1 cellular context compared by ENCODE assay signal in the genomic region with DNA sequence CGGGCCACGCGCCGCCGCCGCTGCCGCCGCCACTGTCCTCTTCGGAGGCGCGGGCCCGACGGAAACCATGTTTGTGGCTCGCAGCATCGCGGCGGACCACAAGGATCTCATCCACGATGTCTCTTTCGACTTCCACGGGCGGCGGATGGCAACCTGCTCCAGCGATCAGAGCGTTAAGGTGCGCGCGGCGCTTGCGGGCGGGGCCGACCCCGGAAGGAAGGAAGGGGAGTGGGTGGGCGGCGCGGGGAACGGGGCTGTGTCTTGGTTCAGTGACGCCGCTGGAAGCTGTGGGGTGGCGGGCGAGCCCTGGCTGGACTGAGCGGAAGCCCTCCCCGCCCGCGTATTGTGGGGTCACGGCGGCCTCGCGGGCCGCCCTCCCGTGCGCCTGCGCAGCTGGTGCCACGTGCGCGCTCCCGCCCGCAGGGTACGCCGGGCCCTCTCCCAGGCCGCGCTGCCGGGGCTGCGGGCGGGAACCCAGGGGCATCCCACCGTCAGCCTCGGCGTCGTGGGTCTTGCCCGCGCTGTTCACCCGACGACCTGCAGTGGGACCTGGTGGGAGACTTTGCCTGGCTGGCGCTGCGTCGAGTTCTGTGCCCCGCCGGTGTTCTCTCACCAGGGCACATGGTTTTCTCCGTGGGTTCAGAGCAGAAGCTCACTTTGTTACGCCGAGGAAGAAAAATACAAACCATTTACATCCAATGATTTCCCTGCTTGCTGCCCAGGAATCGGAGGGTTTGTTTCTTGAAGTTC.
A peak's percentile ranks its signal among the peaks of the same experiment; 100 is the strongest.
TF ChIP-seq lines count a peak whose summit lies in the region.

No MANE protein-coding gene starts in this region.

TF ChIP-seq in K562, 482 proteins besides CTCF, POLR2A, EP300 and RAD21 (continued from another document and continues in another):
- TF ChIP-seq, protein P1, sequence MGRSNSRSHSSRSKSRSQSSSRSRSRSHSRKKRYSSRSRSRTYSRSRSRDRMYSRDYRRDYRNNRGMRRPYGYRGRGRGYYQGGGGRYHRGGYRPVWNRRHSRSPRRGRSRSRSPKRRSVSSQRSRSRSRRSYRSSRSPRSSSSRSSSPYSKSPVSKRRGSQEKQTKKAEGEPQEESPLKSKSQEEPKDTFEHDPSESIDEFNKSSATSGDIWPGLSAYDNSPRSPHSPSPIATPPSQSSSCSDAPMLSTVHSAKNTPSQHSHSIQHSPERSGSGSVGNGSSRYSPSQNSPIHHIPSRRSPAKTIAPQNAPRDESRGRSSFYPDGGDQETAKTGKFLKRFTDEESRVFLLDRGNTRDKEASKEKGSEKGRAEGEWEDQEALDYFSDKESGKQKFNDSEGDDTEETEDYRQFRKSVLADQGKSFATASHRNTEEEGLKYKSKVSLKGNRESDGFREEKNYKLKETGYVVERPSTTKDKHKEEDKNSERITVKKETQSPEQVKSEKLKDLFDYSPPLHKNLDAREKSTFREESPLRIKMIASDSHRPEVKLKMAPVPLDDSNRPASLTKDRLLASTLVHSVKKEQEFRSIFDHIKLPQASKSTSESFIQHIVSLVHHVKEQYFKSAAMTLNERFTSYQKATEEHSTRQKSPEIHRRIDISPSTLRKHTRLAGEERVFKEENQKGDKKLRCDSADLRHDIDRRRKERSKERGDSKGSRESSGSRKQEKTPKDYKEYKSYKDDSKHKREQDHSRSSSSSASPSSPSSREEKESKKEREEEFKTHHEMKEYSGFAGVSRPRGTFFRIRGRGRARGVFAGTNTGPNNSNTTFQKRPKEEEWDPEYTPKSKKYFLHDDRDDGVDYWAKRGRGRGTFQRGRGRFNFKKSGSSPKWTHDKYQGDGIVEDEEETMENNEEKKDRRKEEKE (IDR thresholded peaks at IDR 0.05; ENCODE audit: borderline replicate concordance in 1 of 2, control insufficient read depth in 1 of 2, low read depth in 2 of 2, low read length in 1 of 2) = no peak
- TF ChIP-seq ZZZ3 (IDR thresholded peaks at IDR 0.05) (no peak), CBX2 (IDR thresholded peaks at IDR 0.05; ENCODE audit: insufficient read depth, low read length, poor library complexity, severe bottlenecking) (no peak), KDM5B (IDR thresholded peaks at IDR 0.05; ENCODE audit: insufficient replicate concordance, low read depth, low read length) (peak; percentile 86), BMI1 (IDR thresholded peaks at IDR 0.05; ENCODE audit: low read length) (no peak), TSC22D4 (tag; IDR thresholded peaks at IDR 0.05) (no peak), ZNF253 (CRISPR knock-in tag; conservative IDR thresholded peaks at IDR 0.05) (no peak), YBX1 (IDR thresholded peaks at IDR 0.05) (no peak), GABPA (tag; conservative IDR thresholded peaks at IDR 0.05; ENCODE audit: low read depth) (peak; percentile 81), TEAD1 (CRISPR knock-in tag; IDR thresholded peaks at IDR 0.05) (peak in 1 of 2 experiments; percentile 95; a peak in 3 of 4 replicates), NRF1 (conservative IDR thresholded peaks at IDR 0.05 in 1 of 2, IDR thresholded peaks at IDR 0.05 in 1 of 2) (peak; percentile 96), DACH1 (IDR thresholded peaks at IDR 0.05; ENCODE audit: partially characterized antibody) (no peak), HMG20A (CRISPR knock-in tag; conservative IDR thresholded peaks at IDR 0.05) (no peak), TCFL5 (CRISPR knock-in tag; conservative IDR thresholded peaks at IDR 0.05) (no peak), ZNF431 (CRISPR knock-in tag; IDR thresholded peaks at IDR 0.05) (peak; percentile 88), RBM17 (IDR thresholded peaks at IDR 0.05; ENCODE audit: borderline replicate concordance, low read depth, low read length) (no peak), MAFG (tag; conservative IDR thresholded peaks at IDR 0.05) (no peak), RNF2 (IDR thresholded peaks at IDR 0.05) (peak; percentile 84), PHF20 (IDR thresholded peaks at IDR 0.05; ENCODE audit: partially characterized antibody) (peak; percentile 45), ZNF324 (CRISPR knock-in tag; IDR thresholded peaks at IDR 0.05) (0 out of 2 replicates have a peak, but pooled peaks have one; percentile 5), ZKSCAN3 (CRISPR knock-in tag; IDR thresholded peaks at IDR 0.05) (no peak), ZNF77 (CRISPR knock-in tag; IDR thresholded peaks at IDR 0.05) (no peak), SRSF7 (optimal IDR thresholded peaks at IDR 0.05; ENCODE audit: low read depth, low read length) (no peak), MXI1 (IDR thresholded peaks at IDR 0.05; ENCODE audit: low read depth, low read length) (no peak; the same call in 1 of the 2 replicates), ZFP36 (IDR thresholded peaks at IDR 0.05; ENCODE audit: low read depth, low read length, partially characterized antibody) (no peak), IFI16 (CRISPR knock-in tag; IDR thresholded peaks at IDR 0.05) (no peak; the same call in 1 of the 2 replicates), FOXA3 (CRISPR knock-in tag; conservative IDR thresholded peaks at IDR 0.05 in 1 of 2, IDR thresholded peaks at IDR 0.05 in 1 of 2) (peak in 1 of 2 experiments; percentile 83; a peak in 1 of 4 replicates), PRMT5 (CRISPR knock-in tag; IDR thresholded peaks at IDR 0.05) (0 out of 2 replicates have a peak, but pooled peaks have one; percentile 42), CBX3 (IDR thresholded peaks at IDR 0.05; ENCODE audit: borderline replicate concordance in 1 of 2, low read length in 2 of 2) (0 out of 3 replicates have a peak, but pooled peaks of 1 of the 2 experiments have one; percentile 41)
- TF ChIP-seq, protein P2, sequence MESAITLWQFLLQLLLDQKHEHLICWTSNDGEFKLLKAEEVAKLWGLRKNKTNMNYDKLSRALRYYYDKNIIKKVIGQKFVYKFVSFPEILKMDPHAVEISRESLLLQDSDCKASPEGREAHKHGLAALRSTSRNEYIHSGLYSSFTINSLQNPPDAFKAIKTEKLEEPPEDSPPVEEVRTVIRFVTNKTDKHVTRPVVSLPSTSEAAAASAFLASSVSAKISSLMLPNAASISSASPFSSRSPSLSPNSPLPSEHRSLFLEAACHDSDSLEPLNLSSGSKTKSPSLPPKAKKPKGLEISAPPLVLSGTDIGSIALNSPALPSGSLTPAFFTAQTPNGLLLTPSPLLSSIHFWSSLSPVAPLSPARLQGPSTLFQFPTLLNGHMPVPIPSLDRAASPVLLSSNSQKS (CRISPR knock-in tag; IDR thresholded peaks at IDR 0.05) = no peak
- TF ChIP-seq, protein P3, sequence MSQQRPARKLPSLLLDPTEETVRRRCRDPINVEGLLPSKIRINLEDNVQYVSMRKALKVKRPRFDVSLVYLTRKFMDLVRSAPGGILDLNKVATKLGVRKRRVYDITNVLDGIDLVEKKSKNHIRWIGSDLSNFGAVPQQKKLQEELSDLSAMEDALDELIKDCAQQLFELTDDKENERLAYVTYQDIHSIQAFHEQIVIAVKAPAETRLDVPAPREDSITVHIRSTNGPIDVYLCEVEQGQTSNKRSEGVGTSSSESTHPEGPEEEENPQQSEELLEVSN (IDR thresholded peaks at IDR 0.05; ENCODE audit: borderline replicate concordance in 1 of 2, extremely low read depth in 1 of 2, insufficient read depth in 1 of 2, insufficient read length in 1 of 2, low read depth in 1 of 2, low read length in 1 of 2, poor library complexity in 1 of 2, severe bottlenecking in 1 of 2) = peak; percentile 100
- TF ChIP-seq, protein P4, sequence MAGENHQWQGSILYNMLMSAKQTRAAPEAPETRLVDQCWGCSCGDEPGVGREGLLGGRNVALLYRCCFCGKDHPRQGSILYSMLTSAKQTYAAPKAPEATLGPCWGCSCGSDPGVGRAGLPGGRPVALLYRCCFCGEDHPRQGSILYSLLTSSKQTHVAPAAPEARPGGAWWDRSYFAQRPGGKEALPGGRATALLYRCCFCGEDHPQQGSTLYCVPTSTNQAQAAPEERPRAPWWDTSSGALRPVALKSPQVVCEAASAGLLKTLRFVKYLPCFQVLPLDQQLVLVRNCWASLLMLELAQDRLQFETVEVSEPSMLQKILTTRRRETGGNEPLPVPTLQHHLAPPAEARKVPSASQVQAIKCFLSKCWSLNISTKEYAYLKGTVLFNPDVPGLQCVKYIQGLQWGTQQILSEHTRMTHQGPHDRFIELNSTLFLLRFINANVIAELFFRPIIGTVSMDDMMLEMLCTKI (IDR thresholded peaks at IDR 0.05; ENCODE audit: partially characterized antibody) = no peak
- TF ChIP-seq, protein P5, sequence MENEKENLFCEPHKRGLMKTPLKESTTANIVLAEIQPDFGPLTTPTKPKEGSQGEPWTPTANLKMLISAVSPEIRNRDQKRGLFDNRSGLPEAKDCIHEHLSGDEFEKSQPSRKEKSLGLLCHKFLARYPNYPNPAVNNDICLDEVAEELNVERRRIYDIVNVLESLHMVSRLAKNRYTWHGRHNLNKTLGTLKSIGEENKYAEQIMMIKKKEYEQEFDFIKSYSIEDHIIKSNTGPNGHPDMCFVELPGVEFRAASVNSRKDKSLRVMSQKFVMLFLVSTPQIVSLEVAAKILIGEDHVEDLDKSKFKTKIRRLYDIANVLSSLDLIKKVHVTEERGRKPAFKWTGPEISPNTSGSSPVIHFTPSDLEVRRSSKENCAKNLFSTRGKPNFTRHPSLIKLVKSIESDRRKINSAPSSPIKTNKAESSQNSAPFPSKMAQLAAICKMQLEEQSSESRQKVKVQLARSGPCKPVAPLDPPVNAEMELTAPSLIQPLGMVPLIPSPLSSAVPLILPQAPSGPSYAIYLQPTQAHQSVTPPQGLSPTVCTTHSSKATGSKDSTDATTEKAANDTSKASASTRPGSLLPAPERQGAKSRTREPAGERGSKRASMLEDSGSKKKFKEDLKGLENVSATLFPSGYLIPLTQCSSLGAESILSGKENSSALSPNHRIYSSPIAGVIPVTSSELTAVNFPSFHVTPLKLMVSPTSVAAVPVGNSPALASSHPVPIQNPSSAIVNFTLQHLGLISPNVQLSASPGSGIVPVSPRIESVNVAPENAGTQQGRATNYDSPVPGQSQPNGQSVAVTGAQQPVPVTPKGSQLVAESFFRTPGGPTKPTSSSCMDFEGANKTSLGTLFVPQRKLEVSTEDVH (IDR thresholded peaks at IDR 0.05; ENCODE audit: low read depth, partially characterized antibody) = peak; percentile 26
- TF ChIP-seq, protein P6, sequence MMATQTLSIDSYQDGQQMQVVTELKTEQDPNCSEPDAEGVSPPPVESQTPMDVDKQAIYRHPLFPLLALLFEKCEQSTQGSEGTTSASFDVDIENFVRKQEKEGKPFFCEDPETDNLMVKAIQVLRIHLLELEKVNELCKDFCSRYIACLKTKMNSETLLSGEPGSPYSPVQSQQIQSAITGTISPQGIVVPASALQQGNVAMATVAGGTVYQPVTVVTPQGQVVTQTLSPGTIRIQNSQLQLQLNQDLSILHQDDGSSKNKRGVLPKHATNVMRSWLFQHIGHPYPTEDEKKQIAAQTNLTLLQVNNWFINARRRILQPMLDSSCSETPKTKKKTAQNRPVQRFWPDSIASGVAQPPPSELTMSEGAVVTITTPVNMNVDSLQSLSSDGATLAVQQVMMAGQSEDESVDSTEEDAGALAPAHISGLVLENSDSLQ (IDR thresholded peaks at IDR 0.05) = 0 out of 2 replicates have a peak, but pooled peaks have one; percentile 16
- TF ChIP-seq, protein P7, sequence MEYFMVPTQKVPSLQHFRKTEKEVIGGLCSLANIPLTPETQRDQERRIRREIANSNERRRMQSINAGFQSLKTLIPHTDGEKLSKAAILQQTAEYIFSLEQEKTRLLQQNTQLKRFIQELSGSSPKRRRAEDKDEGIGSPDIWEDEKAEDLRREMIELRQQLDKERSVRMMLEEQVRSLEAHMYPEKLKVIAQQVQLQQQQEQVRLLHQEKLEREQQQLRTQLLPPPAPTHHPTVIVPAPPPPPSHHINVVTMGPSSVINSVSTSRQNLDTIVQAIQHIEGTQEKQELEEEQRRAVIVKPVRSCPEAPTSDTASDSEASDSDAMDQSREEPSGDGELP (CRISPR knock-in tag; IDR thresholded peaks at IDR 0.05; ENCODE audit: borderline replicate concordance) = peak; percentile 64; the same call in 1 of the 2 replicates
- TF ChIP-seq, protein P8, sequence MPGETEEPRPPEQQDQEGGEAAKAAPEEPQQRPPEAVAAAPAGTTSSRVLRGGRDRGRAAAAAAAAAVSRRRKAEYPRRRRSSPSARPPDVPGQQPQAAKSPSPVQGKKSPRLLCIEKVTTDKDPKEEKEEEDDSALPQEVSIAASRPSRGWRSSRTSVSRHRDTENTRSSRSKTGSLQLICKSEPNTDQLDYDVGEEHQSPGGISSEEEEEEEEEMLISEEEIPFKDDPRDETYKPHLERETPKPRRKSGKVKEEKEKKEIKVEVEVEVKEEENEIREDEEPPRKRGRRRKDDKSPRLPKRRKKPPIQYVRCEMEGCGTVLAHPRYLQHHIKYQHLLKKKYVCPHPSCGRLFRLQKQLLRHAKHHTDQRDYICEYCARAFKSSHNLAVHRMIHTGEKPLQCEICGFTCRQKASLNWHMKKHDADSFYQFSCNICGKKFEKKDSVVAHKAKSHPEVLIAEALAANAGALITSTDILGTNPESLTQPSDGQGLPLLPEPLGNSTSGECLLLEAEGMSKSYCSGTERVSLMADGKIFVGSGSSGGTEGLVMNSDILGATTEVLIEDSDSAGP (CRISPR knock-in tag; IDR thresholded peaks at IDR 0.05) = no peak
- TF ChIP-seq, protein P9, sequence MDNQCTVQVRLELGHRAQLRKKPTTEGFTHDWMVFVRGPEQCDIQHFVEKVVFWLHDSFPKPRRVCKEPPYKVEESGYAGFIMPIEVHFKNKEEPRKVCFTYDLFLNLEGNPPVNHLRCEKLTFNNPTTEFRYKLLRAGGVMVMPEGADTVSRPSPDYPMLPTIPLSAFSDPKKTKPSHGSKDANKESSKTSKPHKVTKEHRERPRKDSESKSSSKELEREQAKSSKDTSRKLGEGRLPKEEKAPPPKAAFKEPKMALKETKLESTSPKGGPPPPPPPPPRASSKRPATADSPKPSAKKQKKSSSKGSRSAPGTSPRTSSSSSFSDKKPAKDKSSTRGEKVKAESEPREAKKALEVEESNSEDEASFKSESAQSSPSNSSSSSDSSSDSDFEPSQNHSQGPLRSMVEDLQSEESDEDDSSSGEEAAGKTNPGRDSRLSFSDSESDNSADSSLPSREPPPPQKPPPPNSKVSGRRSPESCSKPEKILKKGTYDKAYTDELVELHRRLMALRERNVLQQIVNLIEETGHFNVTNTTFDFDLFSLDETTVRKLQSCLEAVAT (IDR thresholded peaks at IDR 0.05) = peak in 1 of 2 experiments; percentile 65; a peak in 1 of 4 replicates
- TF ChIP-seq, protein P10, sequence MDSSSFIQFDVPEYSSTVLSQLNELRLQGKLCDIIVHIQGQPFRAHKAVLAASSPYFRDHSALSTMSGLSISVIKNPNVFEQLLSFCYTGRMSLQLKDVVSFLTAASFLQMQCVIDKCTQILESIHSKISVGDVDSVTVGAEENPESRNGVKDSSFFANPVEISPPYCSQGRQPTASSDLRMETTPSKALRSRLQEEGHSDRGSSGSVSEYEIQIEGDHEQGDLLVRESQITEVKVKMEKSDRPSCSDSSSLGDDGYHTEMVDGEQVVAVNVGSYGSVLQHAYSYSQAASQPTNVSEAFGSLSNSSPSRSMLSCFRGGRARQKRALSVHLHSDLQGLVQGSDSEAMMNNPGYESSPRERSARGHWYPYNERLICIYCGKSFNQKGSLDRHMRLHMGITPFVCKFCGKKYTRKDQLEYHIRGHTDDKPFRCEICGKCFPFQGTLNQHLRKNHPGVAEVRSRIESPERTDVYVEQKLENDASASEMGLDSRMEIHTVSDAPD (CRISPR knock-in tag; IDR thresholded peaks at IDR 0.05) = 0 out of 2 replicates have a peak, but pooled peaks have one; percentile 12
- TF ChIP-seq, protein P11, sequence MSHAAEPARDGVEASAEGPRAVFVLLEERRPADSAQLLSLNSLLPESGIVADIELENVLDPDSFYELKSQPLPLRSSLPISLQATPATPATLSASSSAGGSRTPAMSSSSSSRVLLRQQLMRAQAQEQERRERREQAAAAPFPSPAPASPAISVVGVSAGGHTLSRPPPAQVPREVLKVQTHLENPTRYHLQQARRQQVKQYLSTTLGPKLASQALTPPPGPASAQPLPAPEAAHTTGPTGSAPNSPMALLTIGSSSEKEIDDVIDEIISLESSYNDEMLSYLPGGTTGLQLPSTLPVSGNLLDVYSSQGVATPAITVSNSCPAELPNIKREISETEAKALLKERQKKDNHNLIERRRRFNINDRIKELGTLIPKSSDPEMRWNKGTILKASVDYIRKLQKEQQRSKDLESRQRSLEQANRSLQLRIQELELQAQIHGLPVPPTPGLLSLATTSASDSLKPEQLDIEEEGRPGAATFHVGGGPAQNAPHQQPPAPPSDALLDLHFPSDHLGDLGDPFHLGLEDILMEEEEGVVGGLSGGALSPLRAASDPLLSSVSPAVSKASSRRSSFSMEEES (CRISPR knock-in tag; IDR thresholded peaks at IDR 0.05) = no peak
